In the genomic region with DNA sequence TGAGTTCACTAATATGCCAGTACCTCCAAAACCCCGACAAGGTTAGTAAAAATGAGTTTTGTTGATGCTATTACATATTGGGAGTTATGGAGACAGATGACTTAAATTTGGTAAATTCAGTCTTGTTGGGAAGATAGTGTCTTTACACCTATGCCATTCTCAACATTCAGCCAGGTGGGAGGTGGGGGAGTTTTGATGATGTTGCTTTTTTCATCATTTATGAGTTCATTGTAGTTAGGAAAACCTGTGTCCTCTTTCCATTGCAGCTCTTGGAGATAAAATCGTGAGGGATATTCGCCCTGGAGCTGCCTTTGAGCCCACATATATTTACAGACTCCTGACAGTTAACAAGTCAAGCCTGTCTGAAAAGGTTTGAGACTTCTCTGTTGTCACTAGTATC, we compare ENCODE assay signal across 18 cellular contexts. TPM values are rescaled to one million over a fixed set of nuclear protein-coding genes. Genes with fewer than 3 reads are reported as not detected.
DNase-seq lines count a peak whose midpoint lies in the region; ATAC-seq and TF ChIP-seq lines count a peak whose summit lies in the region.
"Had no signal": no experiment of that assay in that cellular context is flagged by ENCODE, and none has a peak within 500 bp of the region (broad histone marks: within the 10 kb centered on the region; RNA-seq: fewer than 3 reads in every experiment).

No MANE protein-coding gene starts in this region.

- no peak overlapping the region for H3K4me3 Mint-ChIP-seq in activated T-cell treated with anti-CD3 and anti-CD28 coated beads, Interleukin-2, amount 50 U/mL, for 24 hours
- H3K4me3 Mint-ChIP-seq in CD8-positive, alpha-beta T cell, result no peak overlapping the region
- H3K4me3 Mint-ChIP-seq in activated T-helper 17 cell treated with anti-CD3 and anti-CD28 coated beads, Interleukin-2, amount 50 U/mL, for 72 hours, result peak overlapping the region; percentile 61
- H3K4me3 Mint-ChIP-seq in endothelial cell (ENCODE audit: unreplicated experiment), result no peak overlapping the region
- H3K4me3 Mint-ChIP-seq: B cell had no signal

- no peak for ATAC-seq in CD8-positive, alpha-beta T cell
- no peak for ATAC-seq in activated T-helper 17 cell treated with anti-CD3 and anti-CD28 coated beads, Interleukin-2, amount 50 U/mL, for 72 hours (replicated peaks)
- ATAC-seq in HG02870 (IDR thresholded peaks at IDR 0.05; ENCODE audit: unreplicated experiment), result no peak
- ATAC-seq: SK-N-SH treated with all-trans-retinoic acid at 6 μM for 48 hours had no signal

- no peak for DNase-seq in activated T-cell treated with anti-CD3 and anti-CD28 coated beads, Interleukin-2, amount 50 U/mL, for 24 hours
- DNase-seq in activated T-cell treated with anti-CD3 and anti-CD28 coated beads for 4 hours (no peak), NCI-H2196 treated with DMSO at 0.1 percent for 48 hours (lab: John Stamatoyannopoulos, UW; ENCODE audit: unreplicated experiment) (no peak), endothelial cell (ENCODE audit: low spot score) (no peak)
- DNase-seq in CD8-positive, alpha-beta T cell, result no peak
- DNase-seq: DMS53, EL, MV-4-11, NCI-H187, NCI-H345, NCI-H524 treated with DMSO at 0.1 percent for 48 hours, SHP77 had no signal

- H3K27me3 ChIP-seq in CD8-positive, alpha-beta T cell (ENCODE audit: insufficient read depth, low read length), result no peaks in the 10 kb centered on the region
- no peaks in the 10 kb centered on the region for H3K27me3 ChIP-seq in neutrophil

- H3K36me3 ChIP-seq in CD8-positive, alpha-beta T cell (ENCODE audit: insufficient read depth, low read length), result peaks cover 18% of the 10 kb centered on the region
- H3K36me3 ChIP-seq in neutrophil, result no peaks in the 10 kb centered on the region

- TF ChIP-seq CTCF in CD8-positive, alpha-beta T cell (IDR thresholded peaks at IDR 0.05), result no peak
- TF ChIP-seq CTCF in neutrophil (IDR thresholded peaks at IDR 0.05), result no peak
- TF ChIP-seq CTCF in endothelial cell (IDR thresholded peaks at IDR 0.05; ENCODE audit: unreplicated experiment), result no peak

- peaks cover 85% of the 10 kb centered on the region for H3K36me3 Mint-ChIP-seq in activated T-cell treated with anti-CD3 and anti-CD28 coated beads, Interleukin-2, amount 50 U/mL, for 24 hours (ENCODE audit: low read depth)
- H3K36me3 Mint-ChIP-seq in CD8-positive, alpha-beta T cell, result peaks cover 58% of the 10 kb centered on the region
- H3K36me3 Mint-ChIP-seq in activated T-helper 17 cell treated with anti-CD3 and anti-CD28 coated beads, Interleukin-2, amount 50 U/mL, for 72 hours (ENCODE audit: low read depth), result peaks cover 81% of the 10 kb centered on the region
- peaks cover 14% of the 10 kb centered on the region for H3K36me3 Mint-ChIP-seq in endothelial cell (ENCODE audit: low read depth, unreplicated experiment)

- peak overlapping the region; percentile 34 for H3K27ac Mint-ChIP-seq in activated T-cell treated with anti-CD3 and anti-CD28 coated beads, Interleukin-2, amount 50 U/mL, for 24 hours
- peak overlapping the region; percentile 25 for H3K27ac Mint-ChIP-seq in CD8-positive, alpha-beta T cell
- no peak overlapping the region for H3K27ac Mint-ChIP-seq in activated T-helper 17 cell treated with anti-CD3 and anti-CD28 coated beads, Interleukin-2, amount 50 U/mL, for 72 hours
- no peak overlapping the region for H3K27ac Mint-ChIP-seq in endothelial cell (ENCODE audit: unreplicated experiment)
- H3K27ac Mint-ChIP-seq: B cell had no signal

- CTCF ChIA-PET in CD8-positive, alpha-beta T cell (lab: Charles Lee), result interaction anchor here (1.0 to 2.4 kb wide), 8 partner anchors 20 to 249 kb away, joined by 3 to 10 read pairs (median 5); partner anchors contain the start of gene CRISPLD2

- no peaks in the 10 kb centered on the region for H3K9me3 ChIP-seq in CD8-positive, alpha-beta T cell (ENCODE audit: low read length)
- no peaks in the 10 kb centered on the region for H3K9me3 ChIP-seq in neutrophil

- no peaks in the 10 kb centered on the region for H3K9me3 Mint-ChIP-seq in activated T-cell treated with anti-CD3 and anti-CD28 coated beads, Interleukin-2, amount 50 U/mL, for 24 hours
- H3K9me3 Mint-ChIP-seq in CD8-positive, alpha-beta T cell, result no peaks in the 10 kb centered on the region
- H3K9me3 Mint-ChIP-seq in activated T-helper 17 cell treated with anti-CD3 and anti-CD28 coated beads, Interleukin-2, amount 50 U/mL, for 72 hours, result no peaks in the 10 kb centered on the region
- H3K9me3 Mint-ChIP-seq in endothelial cell (ENCODE audit: unreplicated experiment), result no peaks in the 10 kb centered on the region

- no peak overlapping the region for H3K27ac ChIP-seq in CD8-positive, alpha-beta T cell (ENCODE audit: low read depth, low read length)
- peak overlapping the region; percentile 70 for H3K27ac ChIP-seq in neutrophil
- H3K27ac ChIP-seq: 22Rv1 had no signal

- no peaks in the 10 kb centered on the region for H3K27me3 Mint-ChIP-seq in activated T-cell treated with anti-CD3 and anti-CD28 coated beads, Interleukin-2, amount 50 U/mL, for 24 hours
- no peaks in the 10 kb centered on the region for H3K27me3 Mint-ChIP-seq in CD8-positive, alpha-beta T cell (ENCODE audit: low read depth)
- H3K27me3 Mint-ChIP-seq in activated T-helper 17 cell treated with anti-CD3 and anti-CD28 coated beads, Interleukin-2, amount 50 U/mL, for 72 hours, result no peaks in the 10 kb centered on the region
- peaks cover 3% of the 10 kb centered on the region for H3K27me3 Mint-ChIP-seq in endothelial cell (ENCODE audit: unreplicated experiment)
- H3K27me3 Mint-ChIP-seq: B cell had no signal

- H3K4me1 Mint-ChIP-seq in activated T-cell treated with anti-CD3 and anti-CD28 coated beads, Interleukin-2, amount 50 U/mL, for 24 hours (ENCODE audit: low read depth), result peaks cover 47% of the 10 kb centered on the region
- H3K4me1 Mint-ChIP-seq in CD8-positive, alpha-beta T cell (ENCODE audit: low read depth), result peaks cover 45% of the 10 kb centered on the region
- peaks cover 68% of the 10 kb centered on the region for H3K4me1 Mint-ChIP-seq in activated T-helper 17 cell treated with anti-CD3 and anti-CD28 coated beads, Interleukin-2, amount 50 U/mL, for 72 hours
- H3K4me1 Mint-ChIP-seq in endothelial cell (ENCODE audit: unreplicated experiment), result peaks cover 24% of the 10 kb centered on the region

- POLR2A ChIA-PET in CD8-positive, alpha-beta T cell (lab: Charles Lee), result interaction anchor here (1.1 to 1.4 kb wide), 3 partner anchors 12 to 26 kb away, joined by 3 read pairs; no protein-coding TSS in a partner anchor

- H3K4me3 ChIP-seq in CD8-positive, alpha-beta T cell (ENCODE audit: low read depth, low read length), result no peak overlapping the region
- H3K4me3 ChIP-seq in neutrophil (ENCODE audit: low read depth in 1 of 2, low read length in 1 of 2), result no peak overlapping the region

- intact Hi-C loops in CD8-positive, alpha-beta T cell (cut with DNase I, micrococcal nuclease), result loop anchor here in 1 of 2 experiments (10.0 kb wide), 1 partner anchor 325 kb away; no protein-coding TSS in a partner anchor

- H3K4me1 ChIP-seq in CD8-positive, alpha-beta T cell (ENCODE audit: insufficient read depth, low read length), result peaks cover 36% of the 10 kb centered on the region
- H3K4me1 ChIP-seq in neutrophil (ENCODE audit: control insufficient read depth in 1 of 2, insufficient read depth in 1 of 2, low read depth in 1 of 2, low read length in 1 of 2), result peaks cover 61 to 63% of the 10 kb centered on the region in 2 experiments

RNA-seq across cellular contexts. Expression of gene CRISPLD2, which starts 59.9 kb away (rescaled TPM):
- 1 to 10 TPM in 1 of 2 experiments, under 1 TPM in 1; 1.00 to 1.7 TPM for total RNA-seq in CD8-positive, alpha-beta T cell
- under 1 TPM; 0.30 to 0.66 TPM for total RNA-seq in activated T-helper 17 cell treated with anti-CD3 and anti-CD28 coated beads, Interleukin-2, amount 50 U/mL, for 72 hours
- total RNA-seq in endothelial cell (ENCODE audit: unreplicated experiment), result 0.54 TPM

Comparison
In these comparisons a context has a peak if more than half of its experiments do, and no peak if none do; other contexts are left out.
1. H3K27ac Mint-ChIP-seq: peak in activated T-cell treated with anti-CD3 and anti-CD28 coated beads, Interleukin-2, amount 50 U/mL, for 24 hours (single experiment) and CD8-positive, alpha-beta T cell (single experiment); none in activated T-helper 17 cell treated with anti-CD3 and anti-CD28 coated beads, Interleukin-2, amount 50 U/mL, for 72 hours (single experiment) and endothelial cell (single experiment).